In genomic region chr15:90599116-90599515, GRCh38 we compare ENCODE assay signal across 20 cellular contexts.
DNase-seq lines count a peak whose midpoint lies in the region; ATAC-seq and TF ChIP-seq lines count a peak whose summit lies in the region.
"Had no signal": no experiment of that assay in that cellular context is flagged by ENCODE, and none has a peak within 500 bp of the region (broad histone marks: within the 10 kb centered on the region; RNA-seq: fewer than 3 reads in every experiment).

No MANE protein-coding gene starts in this region.

- no peak overlapping the region for H4K91ac ChIP-seq in trophoblast cell (ENCODE audit: low read depth, low read length)

- H3K4me1 ChIP-seq in CD8-positive, alpha-beta T cell (ENCODE audit: insufficient read depth, low read length), result peaks cover 74% of the 10 kb centered on the region
- H3K4me1 ChIP-seq in trophoblast cell (ENCODE audit: control insufficient read depth in 1 of 2, insufficient read depth in 2 of 2, low read length in 2 of 2), result peaks cover 0 to 2% of the 10 kb centered on the region in 2 experiments

- no peak overlapping the region for H3K4me3 ChIP-seq in CD8-positive, alpha-beta T cell (ENCODE audit: low read depth, low read length)
- no peak overlapping the region for H3K4me3 ChIP-seq in LNCaP clone FGC (ENCODE audit: low read depth, low read length)
- no peak overlapping the region for H3K4me3 ChIP-seq in trophoblast cell (ENCODE audit: low read depth, low read length)
- H3K4me3 ChIP-seq: skin epidermis, upper lobe of left lung had no signal

- H3K9me3 Mint-ChIP-seq in CD8-positive, alpha-beta T cell, result no peaks in the 10 kb centered on the region
- no peaks in the 10 kb centered on the region for H3K9me3 Mint-ChIP-seq in activated naive CD8-positive, alpha-beta T cell treated with anti-CD3 and anti-CD28 coated beads, Interleukin-2, amount 50 U/mL, for 24 hours
- H3K9me3 Mint-ChIP-seq in natural killer cell (no peaks in the 10 kb centered on the region), glutamatergic neuron (ENCODE audit: unreplicated experiment) (no peaks in the 10 kb centered on the region), HFFc6 (no peaks in the 10 kb centered on the region)

- H3K36me3 ChIP-seq in CD8-positive, alpha-beta T cell (ENCODE audit: insufficient read depth, low read length), result no peaks in the 10 kb centered on the region
- H3K36me3 ChIP-seq in trophoblast cell (ENCODE audit: control insufficient read depth in 1 of 2, insufficient read depth in 2 of 2, low read length in 2 of 2), result peaks cover 9 to 19% of the 10 kb centered on the region in 2 experiments

- H3K79me1 ChIP-seq in trophoblast cell (ENCODE audit: low read length), result no peaks in the 10 kb centered on the region

- no peaks in the 10 kb centered on the region for H3K79me2 ChIP-seq in trophoblast cell (ENCODE audit: control insufficient read depth, insufficient read depth, low read length, poor library complexity)

- no peak overlapping the region for H2AK5ac ChIP-seq in trophoblast cell (ENCODE audit: low read length)

- no peak overlapping the region for H2BK5ac ChIP-seq in trophoblast cell (ENCODE audit: low read depth, low read length, poor library complexity)

- no peak overlapping the region for H2AFZ ChIP-seq in trophoblast cell (ENCODE audit: insufficient read depth, low read length, poor library complexity)

- H3K27me3 ChIP-seq in CD8-positive, alpha-beta T cell (ENCODE audit: insufficient read depth, low read length), result no peaks in the 10 kb centered on the region
- H3K27me3 ChIP-seq in trophoblast cell (ENCODE audit: insufficient read depth, low read length), result no peaks in the 10 kb centered on the region
- H3K27me3 ChIP-seq: foreskin keratinocyte, upper lobe of left lung had no signal

- intact Hi-C loops in CD8-positive, alpha-beta T cell (cut with DNase I, micrococcal nuclease), result loop anchor here in 1 of 2 experiments (5.0 kb wide), 1 partner anchor 67 kb away; no protein-coding TSS in a partner anchor
- intact Hi-C loops in natural killer cell (cut with micrococcal nuclease), result loop anchor here (5.0 kb wide), 1 partner anchor 67 kb away; no protein-coding TSS in a partner anchor

- ATAC-seq in CD8-positive, alpha-beta T cell, result no peak
- ATAC-seq in activated naive CD8-positive, alpha-beta T cell treated with anti-CD3 and anti-CD28 coated beads, Interleukin-2, amount 50 U/mL, for 24 hours, result no peak
- no peak for ATAC-seq in natural killer cell
- ATAC-seq: foreskin keratinocyte had no signal

- WGBS in trophoblast cell (ENCODE audit: extremely low coverage, insufficient coverage, insufficient read length), result no CpG with 5 or more reads among the region's 4 CpGs

- H3K9me3 ChIP-seq in CD8-positive, alpha-beta T cell (ENCODE audit: low read length), result no peaks in the 10 kb centered on the region
- H3K9me3 ChIP-seq in trophoblast cell (ENCODE audit: insufficient read depth, low read depth, low read length), result no peaks in the 10 kb centered on the region
- H3K9me3 ChIP-seq: upper lobe of left lung had no signal

- peak overlapping the region; percentile 99 for H3K27ac Mint-ChIP-seq in CD8-positive, alpha-beta T cell
- peak overlapping the region; percentile 67 for H3K27ac Mint-ChIP-seq in activated naive CD8-positive, alpha-beta T cell treated with anti-CD3 and anti-CD28 coated beads, Interleukin-2, amount 50 U/mL, for 24 hours
- peak overlapping the region; percentile 93 to 97 for H3K27ac Mint-ChIP-seq in natural killer cell
- no peak overlapping the region for H3K27ac Mint-ChIP-seq in glutamatergic neuron (ENCODE audit: unreplicated experiment)
- H3K27ac Mint-ChIP-seq in HFFc6, result no peak overlapping the region

- no peaks in the 10 kb centered on the region for H3K27me3 Mint-ChIP-seq in CD8-positive, alpha-beta T cell (ENCODE audit: low read depth)
- no peaks in the 10 kb centered on the region for H3K27me3 Mint-ChIP-seq in activated naive CD8-positive, alpha-beta T cell treated with anti-CD3 and anti-CD28 coated beads, Interleukin-2, amount 50 U/mL, for 24 hours
- H3K27me3 Mint-ChIP-seq in natural killer cell (ENCODE audit: low read depth in 2 of 2) (no peaks in the 10 kb centered on the region), glutamatergic neuron (ENCODE audit: unreplicated experiment) (peaks cover 2% of the 10 kb centered on the region), HFFc6 (ENCODE audit: insufficient read depth) (peaks cover 2% of the 10 kb centered on the region; the same call in 1 of the 2 replicates)

- H3K9ac ChIP-seq in trophoblast cell (ENCODE audit: low read length), result no peak overlapping the region

- H4K12ac ChIP-seq in trophoblast cell (ENCODE audit: low read depth, low read length), result no peak overlapping the region

- H3K36me3 Mint-ChIP-seq in CD8-positive, alpha-beta T cell, result peaks cover 44% of the 10 kb centered on the region
- H3K36me3 Mint-ChIP-seq in activated naive CD8-positive, alpha-beta T cell treated with anti-CD3 and anti-CD28 coated beads, Interleukin-2, amount 50 U/mL, for 24 hours (ENCODE audit: low read depth), result peaks cover 10% of the 10 kb centered on the region
- H3K36me3 Mint-ChIP-seq in natural killer cell (no peaks in the 10 kb centered on the region), glutamatergic neuron (ENCODE audit: unreplicated experiment) (no peaks in the 10 kb centered on the region), HFFc6 (ENCODE audit: low read depth) (peaks cover 16% of the 10 kb centered on the region; the same call in 1 of the 2 replicates)

- no peak overlapping the region for H3K18ac ChIP-seq in trophoblast cell (ENCODE audit: low read length)

- H3K4ac ChIP-seq in trophoblast cell (ENCODE audit: low read depth, low read length), result no peak overlapping the region

- H3K4me2 ChIP-seq in trophoblast cell (ENCODE audit: low read length), result no peak overlapping the region

- DNase-seq in CD8-positive, alpha-beta T cell, result no peak
- DNase-seq in LNCaP clone FGC (ENCODE audit: low read depth) (peak; percentile 52), natural killer cell (no peak), glutamatergic neuron (no peak), trophoblast cell (no peak), HFFc6 (no peak), NCI-H526 treated with DMSO at 0.1 percent for 48 hours (lab: John Stamatoyannopoulos, UW) (no peak)
- no peak for DNase-seq in activated naive CD8-positive, alpha-beta T cell treated with anti-CD3 and anti-CD28 coated beads, Interleukin-2, amount 50 U/mL, for 24 hours
- DNase-seq: activated CD8-positive, alpha-beta memory T cell treated with anti-CD3 and anti-CD28 coated beads, Interleukin-2, amount 50 U/mL, for 48 hours; amniotic stem cell; cerebellar nuclear complex; DND-41; foreskin keratinocyte; left ventricle myocardium superior; NCI-H2029; NCI-H524; posterior cingulate gyrus; stimulated activated CD4-positive, alpha-beta T cell treated with anti-CD3 and anti-CD28 coated beads, Interleukin-4, amount 100 ng/mL, for 4 hours had no signal

- POLR2A ChIA-PET in CD8-positive, alpha-beta T cell (lab: Charles Lee), result interaction anchor here (0.6 to 1.7 kb wide), 3 partner anchors 37 to 69 kb away, joined by 3 to 5 read pairs (median 3); no protein-coding TSS in a partner anchor

- no peak overlapping the region for H2BK120ac ChIP-seq in trophoblast cell (ENCODE audit: insufficient read depth, low read length, poor library complexity)

- H3K27ac ChIP-seq in CD8-positive, alpha-beta T cell (ENCODE audit: low read depth, low read length), result no peak overlapping the region
- no peak overlapping the region for H3K27ac ChIP-seq in trophoblast cell (ENCODE audit: low read depth, low read length)
- H3K27ac ChIP-seq: foreskin keratinocyte had no signal

- H2BK12ac ChIP-seq in trophoblast cell (ENCODE audit: low read length), result no peak overlapping the region

- H3K14ac ChIP-seq in trophoblast cell (ENCODE audit: low read length), result no peak overlapping the region

- TF ChIP-seq CTCF in CD8-positive, alpha-beta T cell (IDR thresholded peaks at IDR 0.05), result no peak
- TF ChIP-seq CTCF in LNCaP clone FGC (IDR thresholded peaks at IDR 0.05; ENCODE audit: control insufficient read depth, extremely low read depth, insufficient read depth), result no peak
- no peak for TF ChIP-seq CTCF in natural killer cell (IDR thresholded peaks at IDR 0.05)
- TF ChIP-seq CTCF in glutamatergic neuron (IDR thresholded peaks at IDR 0.05; ENCODE audit: partially characterized antibody, unreplicated experiment), result no peak
- TF ChIP-seq CTCF in HFFc6 (IDR thresholded peaks at IDR 0.05), result no peak

- CTCF ChIA-PET in CD8-positive, alpha-beta T cell (lab: Charles Lee), result interaction anchor here (1.0 to 1.8 kb wide), 5 partner anchors 22 to 236 kb away, joined by 3 to 5 read pairs (median 4); no protein-coding TSS in a partner anchor

- no peak overlapping the region for H3K23ac ChIP-seq in trophoblast cell (ENCODE audit: low read length)

- no peak overlapping the region for H4K8ac ChIP-seq in trophoblast cell (ENCODE audit: low read depth, low read length)

- peaks cover 82% of the 10 kb centered on the region for H3K4me1 Mint-ChIP-seq in CD8-positive, alpha-beta T cell (ENCODE audit: low read depth)
- peaks cover 75% of the 10 kb centered on the region for H3K4me1 Mint-ChIP-seq in activated naive CD8-positive, alpha-beta T cell treated with anti-CD3 and anti-CD28 coated beads, Interleukin-2, amount 50 U/mL, for 24 hours
- H3K4me1 Mint-ChIP-seq in natural killer cell (peaks cover 49 to 51% of the 10 kb centered on the region in 2 donors), glutamatergic neuron (ENCODE audit: low read depth, unreplicated experiment) (peaks cover 14% of the 10 kb centered on the region), HFFc6 (ENCODE audit: low read depth) (peaks cover 21% of the 10 kb centered on the region)

- peak overlapping the region; percentile 1 for H3K4me3 Mint-ChIP-seq in CD8-positive, alpha-beta T cell
- no peak overlapping the region for H3K4me3 Mint-ChIP-seq in activated naive CD8-positive, alpha-beta T cell treated with anti-CD3 and anti-CD28 coated beads, Interleukin-2, amount 50 U/mL, for 24 hours
- H3K4me3 Mint-ChIP-seq in natural killer cell (no peak overlapping the region), glutamatergic neuron (ENCODE audit: unreplicated experiment) (no peak overlapping the region), HFFc6 (no peak overlapping the region)

Comparison
In these comparisons a context has a peak if more than half of its experiments do, and no peak if none do; other contexts are left out.
1. H3K27ac Mint-ChIP-seq: peak in CD8-positive, alpha-beta T cell (single experiment), activated naive CD8-positive, alpha-beta T cell treated with anti-CD3 and anti-CD28 coated beads, Interleukin-2, amount 50 U/mL, for 24 hours (single experiment) and natural killer cell (2 of 2); none in glutamatergic neuron (single experiment) and HFFc6 (single experiment).